Comparison of ENCODE assay signal across 1 cellular context in genomic region chr7:653829-654764, GRCh38.
TF ChIP-seq lines count a peak whose summit lies in the region.

No MANE protein-coding gene starts in this region.

TF ChIP-seq in HepG2, 621 proteins besides CTCF, POLR2A, EP300 and RAD21 (continued from another document and continues in another):
- 0 out of 2 replicates have a peak, but pooled peaks have one; percentile 14 for TF ChIP-seq ZBTB40 (IDR thresholded peaks at IDR 0.05)
- no peak for TF ChIP-seq ZBTB40 (CRISPR knock-in tag; IDR thresholded peaks at IDR 0.05)
- TF ChIP-seq ZKSCAN5 (CRISPR knock-in tag; IDR thresholded peaks at IDR 0.05): no peak
- TF ChIP-seq ATF3 (CRISPR knock-in tag; IDR thresholded peaks at IDR 0.05): no peak
- TF ChIP-seq ZNF143 (CRISPR knock-in tag; IDR thresholded peaks at IDR 0.05): no peak
- TF ChIP-seq ZBED4 (CRISPR knock-in tag; IDR thresholded peaks at IDR 0.05; ENCODE audit: borderline replicate concordance): no peak
- TF ChIP-seq DZIP1 (CRISPR knock-in tag; IDR thresholded peaks at IDR 0.05): no peak
- TF ChIP-seq ERF (CRISPR knock-in tag; IDR thresholded peaks at IDR 0.05): no peak
- peak; percentile 22; the same call in 1 of the 2 replicates for TF ChIP-seq IKZF1 (IDR thresholded peaks at IDR 0.05)
- no peak for TF ChIP-seq SOX5 (CRISPR knock-in tag; IDR thresholded peaks at IDR 0.05; ENCODE audit: borderline replicate concordance)
- TF ChIP-seq TRIM22 (IDR thresholded peaks at IDR 0.05): peak; percentile 26; the same call in 1 of the 2 replicates
- TF ChIP-seq FIP1L1 (IDR thresholded peaks at IDR 0.05; ENCODE audit: borderline replicate concordance, insufficient read depth, low read depth, low read length): no peak
- TF ChIP-seq SP140L (CRISPR knock-in tag; IDR thresholded peaks at IDR 0.05; ENCODE audit: borderline replicate concordance): no peak
- no peak for TF ChIP-seq KLF16 (CRISPR knock-in tag; IDR thresholded peaks at IDR 0.05)
- TF ChIP-seq USF2 (IDR thresholded peaks at IDR 0.05; ENCODE audit: low read depth, low read length): no peak
- TF ChIP-seq USF2 (CRISPR knock-in tag; IDR thresholded peaks at IDR 0.05; ENCODE audit: borderline replicate concordance): no peak
- peak; percentile 9; the same call in 1 of the 2 replicates for TF ChIP-seq MNT (IDR thresholded peaks at IDR 0.05)
- TF ChIP-seq RFX5 (IDR thresholded peaks at IDR 0.05; ENCODE audit: low read depth, low read length): no peak
- TF ChIP-seq MXD4 (CRISPR knock-in tag; IDR thresholded peaks at IDR 0.05): no peak
- no peak for TF ChIP-seq GATA4 (IDR thresholded peaks at IDR 0.05; ENCODE audit: borderline replicate concordance, low read depth)
- TF ChIP-seq ZNF687 (CRISPR knock-in tag; IDR thresholded peaks at IDR 0.05): no peak
